In genomic region chr22:35957589-35957988, GRCh38 we compare ENCODE assay signal across 20 cellular contexts.
DNase-seq lines count a peak whose midpoint lies in the region; ATAC-seq, FAIRE-seq and TF ChIP-seq lines count a peak whose summit lies in the region.
"Had no signal": no experiment of that assay in that cellular context is flagged by ENCODE, and none has a peak within 500 bp of the region (broad histone marks: within the 10 kb centered on the region; RNA-seq: fewer than 3 reads in every experiment).

No MANE protein-coding gene starts in this region.

- no peak overlapping the region for H3K27ac ChIP-seq in kidney (ENCODE audit: low read depth in 2 of 2, low read length in 2 of 2)
- H3K27ac ChIP-seq: BLaER1, HL-60 had no signal

- no peak for FAIRE-seq in kidney (lab: Jason Lieb, UNC)
- FAIRE-seq: GM19239 had no signal

- no peaks in the 10 kb centered on the region for H3K36me3 Mint-ChIP-seq in endothelial cell (ENCODE audit: low read depth, unreplicated experiment)
- H3K36me3 Mint-ChIP-seq: CD14-positive monocyte; CD4-positive, alpha-beta memory T cell had no signal

- no peak for ATAC-seq in GM18909 (IDR thresholded peaks at IDR 0.05; ENCODE audit: poor library complexity, unreplicated experiment)

- in situ Hi-C loops in GM13976 (cut with MboI; ENCODE audit: low sequenced_read_pairs, unreplicated experiment) = no loop called here

- no peaks in the 10 kb centered on the region for H3K9me3 ChIP-seq in kidney (ENCODE audit: control insufficient read depth in 1 of 2, low read length in 2 of 2)
- H3K9me3 ChIP-seq: BLaER1, HAP-1 had no signal

- H3K4me3 ChIP-seq in fibroblast of mammary gland (ENCODE audit: control insufficient read depth, low read depth, low read length) = no peak overlapping the region
- no peak overlapping the region for H3K4me3 ChIP-seq in kidney (ENCODE audit: low read length in 2 of 2)
- H3K4me3 ChIP-seq: BLaER1, HAP-1 had no signal

- H3K4me3 Mint-ChIP-seq in endothelial cell (ENCODE audit: unreplicated experiment) = no peak overlapping the region
- H3K4me3 Mint-ChIP-seq: CD14-positive monocyte; CD4-positive, alpha-beta memory T cell had no signal

- H3K4me1 Mint-ChIP-seq in endothelial cell (ENCODE audit: unreplicated experiment) = peaks cover 46% of the 10 kb centered on the region
- H3K4me1 Mint-ChIP-seq: CD14-positive monocyte; CD4-positive, alpha-beta memory T cell had no signal

- H3K4me1 ChIP-seq in kidney (ENCODE audit: control insufficient read depth in 1 of 2, insufficient read depth in 1 of 2, low read depth in 1 of 2, low read length in 2 of 2) = peaks cover 5 to 16% of the 10 kb centered on the region in 2 donors
- H3K4me1 ChIP-seq: BLaER1, HAP-1 had no signal

- DNase-seq in ELR (ENCODE audit: low read depth) (peak; percentile 27), NCI-H69 (lab: John Stamatoyannopoulos, UW) (peak; percentile 43), endothelial cell (ENCODE audit: low spot score) (no peak), fibroblast of mammary gland (ENCODE audit: low read depth) (peak; percentile 57), NCI-H128 (lab: John Stamatoyannopoulos, UW; ENCODE audit: unreplicated experiment) (no peak), kidney (no peak), GM13976 (ENCODE audit: low spot score) (no peak)
- DNase-seq: 8988T; CD4-positive, alpha-beta memory T cell; DMS153; DMS79; GF-D8; IMR-90; KBM-7 had no signal

- intact Hi-C loops in kidney (cut with DNase I) = no loop called here

- no peaks in the 10 kb centered on the region for H3K36me3 ChIP-seq in kidney (ENCODE audit: control insufficient read depth in 1 of 2, insufficient read depth in 2 of 2, low read length in 2 of 2)
- H3K36me3 ChIP-seq: BLaER1, HAP-1 had no signal

- H3K27me3 Mint-ChIP-seq in endothelial cell (ENCODE audit: unreplicated experiment) = peaks cover 10% of the 10 kb centered on the region

- no peaks in the 10 kb centered on the region for H3K9me3 Mint-ChIP-seq in endothelial cell (ENCODE audit: unreplicated experiment)
- H3K9me3 Mint-ChIP-seq: CD14-positive monocyte had no signal

- TF ChIP-seq CTCF in endothelial cell (IDR thresholded peaks at IDR 0.05; ENCODE audit: unreplicated experiment) (no peak), fibroblast of mammary gland (conservative IDR thresholded peaks at IDR 0.05; ENCODE audit: control insufficient read depth, insufficient read depth, low read depth, low read length) (no peak), kidney (IDR thresholded peaks at IDR 0.05; ENCODE audit: borderline replicate concordance, extremely low read depth, insufficient read depth) (no peak), GM13976 (IDR thresholded peaks at IDR 0.05; ENCODE audit: borderline replicate concordance, control extremely low read depth, extremely low read depth, insufficient read depth, missing control alignments) (no peak)

- peak overlapping the region; percentile 42 for H3K27ac Mint-ChIP-seq in endothelial cell (ENCODE audit: unreplicated experiment)
- H3K27ac Mint-ChIP-seq: CD14-positive monocyte; CD4-positive, alpha-beta memory T cell had no signal

- no peak overlapping the region for H3K9ac ChIP-seq in kidney (ENCODE audit: low read length in 2 of 2)
- H3K9ac ChIP-seq: BLaER1 had no signal

Comparison
In these comparisons a context has a peak if more than half of its experiments do, and no peak if none do; other contexts are left out.
1. DNase-seq: peak in ELR (single experiment), NCI-H69 (single experiment) and fibroblast of mammary gland (single experiment); none in endothelial cell (single experiment), NCI-H128 (single experiment), kidney (single experiment) and GM13976 (single experiment).